ENCODE assay signal across 25 cellular contexts in genomic region chr7:2068693-2069471, GRCh38.
DNase-seq lines count a peak whose midpoint lies in the region; ATAC-seq, FAIRE-seq and TF ChIP-seq lines count a peak whose summit lies in the region.
"Had no signal": no experiment of that assay in that cellular context is flagged by ENCODE, and none has a peak within 500 bp of the region (broad histone marks: within the 10 kb centered on the region; RNA-seq: fewer than 3 reads in every experiment).

No MANE protein-coding gene starts in this region.

- H3K4me1 ChIP-seq in astrocyte (ENCODE audit: insufficient read depth, low read length) (peaks cover 11% of the 10 kb centered on the region), upper lobe of left lung (peaks cover 3 to 4% (median 3%) of the 10 kb centered on the region in 4 donors)
- H3K4me1 ChIP-seq in effector memory CD4-positive, alpha-beta T cell (ENCODE audit: control insufficient read depth, insufficient read depth, low read length, poor library complexity, severe bottlenecking): peaks cover 14% of the 10 kb centered on the region
- H3K4me1 ChIP-seq: prostate gland had no signal

- DNase-seq in 8988T (peak; percentile 59), HFF-Myc (ENCODE audit: extremely low read depth, low read depth) (no peak), astrocyte (ENCODE audit: low read depth) (no peak), neural crest cell (ENCODE audit: low read depth, low spot score) (peak; percentile 9), NOMO-1 treated with dmso at 0.1 percent for 144 hours (lab: John Stamatoyannopoulos, UW; ENCODE audit: unreplicated experiment) (no peak), upper lobe of left lung (no peak)
- no peak for DNase-seq in effector memory CD4-positive, alpha-beta T cell
- DNase-seq: activated CD4-positive, alpha-beta T cell treated with anti-CD3 and anti-CD28 coated beads, Interleukin-2, amount 50 U/mL, for 4 hours; activated naive CD4-positive, alpha-beta T cell treated with Interleukin-2 at 50 U/mL for 16 hours; Calu3; central memory CD4-positive, alpha-beta T cell; EL; kidney glomerular epithelial cell; NCI-H1694; NCI-H82; small intestine; stimulated activated CD4-positive, alpha-beta T cell treated with anti-CD3 and anti-CD28 coated beads, Interleukin-4, amount 100 ng/mL, for 24 hours; stomach; trophoblast cell had no signal

- no peak overlapping the region for H3K4me3 Mint-ChIP-seq in astrocyte (ENCODE audit: unreplicated experiment)
- H3K4me3 Mint-ChIP-seq in neural crest cell: peak overlapping the region; percentile 59
- H3K4me3 Mint-ChIP-seq: memory B cell, nephron had no signal

- H3K9me3 ChIP-seq in astrocyte (ENCODE audit: insufficient read depth, low read depth, low read length) (no peaks in the 10 kb centered on the region), upper lobe of left lung (no peaks in the 10 kb centered on the region)
- no peaks in the 10 kb centered on the region for H3K9me3 ChIP-seq in effector memory CD4-positive, alpha-beta T cell (ENCODE audit: control insufficient read depth, low read length)
- H3K9me3 ChIP-seq: prostate gland, stomach had no signal

- H3K27me3 ChIP-seq in astrocyte (ENCODE audit: insufficient read depth, low read length): no peaks in the 10 kb centered on the region
- H3K27me3 ChIP-seq in effector memory CD4-positive, alpha-beta T cell (replicated peaks; ENCODE audit: control insufficient read depth, insufficient read depth, low read length, poor library complexity, severe bottlenecking): no peaks in the 10 kb centered on the region
- H3K27me3 ChIP-seq in upper lobe of left lung: no peaks in the 10 kb centered on the region
- H3K27me3 ChIP-seq: stomach had no signal

- H3K36me3 ChIP-seq in astrocyte (ENCODE audit: insufficient read depth, low read length) (no peaks in the 10 kb centered on the region), upper lobe of left lung (peaks cover 0 to 38% (median 22%) of the 10 kb centered on the region in 4 donors)
- no peaks in the 10 kb centered on the region for H3K36me3 ChIP-seq in effector memory CD4-positive, alpha-beta T cell (ENCODE audit: control insufficient read depth, insufficient read depth, low read length)
- H3K36me3 ChIP-seq: prostate gland had no signal

- WGBS in upper lobe of left lung, 2 donors: 89 to 91% methylated on average over 9 to 21 of the region's 23 CpGs

- peak overlapping the region; percentile 58 for H3K4me2 ChIP-seq in astrocyte (ENCODE audit: low read length)

- H3K36me3 Mint-ChIP-seq in astrocyte (ENCODE audit: low read depth, unreplicated experiment) (peaks cover 14% of the 10 kb centered on the region), neural crest cell (ENCODE audit: low read depth) (peaks cover 2% of the 10 kb centered on the region)

- H3K4me3 ChIP-seq in HFF-Myc (replicated peaks; ENCODE audit: low read depth, low read length) (no peak overlapping the region), astrocyte (ENCODE audit: insufficient read depth, low read depth, low read length) (no peak overlapping the region), upper lobe of left lung (no peak overlapping the region)
- no peak overlapping the region for H3K4me3 ChIP-seq in effector memory CD4-positive, alpha-beta T cell (ENCODE audit: insufficient read depth, low read depth, low read length, poor library complexity, severe bottlenecking)
- H3K4me3 ChIP-seq: prostate gland, stomach had no signal

- no peak for ATAC-seq in GM19463 (IDR thresholded peaks at IDR 0.05; ENCODE audit: unreplicated experiment)
- no peak for ATAC-seq in upper lobe of left lung (ENCODE audit: low FRiP score in 2 of 2)

- no peak overlapping the region for H2AFZ ChIP-seq in astrocyte (ENCODE audit: low read depth, low read length)

- FAIRE-seq in astrocyte (lab: Jason Lieb, UNC): no peak
- FAIRE-seq: A204.1, frontal cortex, small intestine had no signal

- H4K20me1 ChIP-seq in astrocyte (ENCODE audit: insufficient read depth, low read length): peaks cover 25% of the 10 kb centered on the region

- peak overlapping the region; percentile 50 for H3K9ac ChIP-seq in astrocyte (ENCODE audit: low read length)

- no peaks in the 10 kb centered on the region for H3K79me2 ChIP-seq in astrocyte (ENCODE audit: insufficient read depth, low read length)

- no peak for TF ChIP-seq POLR2A in upper lobe of left lung (IDR thresholded peaks at IDR 0.05)

- TF ChIP-seq CTCF in HFF-Myc (IDR thresholded peaks at IDR 0.05; ENCODE audit: low read depth, low read length, missing control alignments): peak; percentile 4
- no peak for TF ChIP-seq CTCF in astrocyte (IDR thresholded peaks at IDR 0.05; ENCODE audit: insufficient read depth, low read depth, low read length)
- no peak for TF ChIP-seq CTCF in neural crest cell (conservative IDR thresholded peaks at IDR 0.05)
- TF ChIP-seq CTCF in upper lobe of left lung (IDR thresholded peaks at IDR 0.05): no peak

- H3K4me1 Mint-ChIP-seq in astrocyte (ENCODE audit: low read depth, unreplicated experiment) (no peaks in the 10 kb centered on the region), neural crest cell (peaks cover 43% of the 10 kb centered on the region)

- H3K27me3 Mint-ChIP-seq in astrocyte (ENCODE audit: low read depth, unreplicated experiment): no peaks in the 10 kb centered on the region
- H3K27me3 Mint-ChIP-seq in neural crest cell (ENCODE audit: low read depth): no peaks in the 10 kb centered on the region
- H3K27me3 Mint-ChIP-seq: memory B cell had no signal

- no peak for TF ChIP-seq EP300 in upper lobe of left lung (IDR thresholded peaks at IDR 0.05)

- H3K27ac Mint-ChIP-seq in astrocyte (ENCODE audit: unreplicated experiment) (no peak overlapping the region), neural crest cell (ENCODE audit: unreplicated experiment) (peak overlapping the region; percentile 94)
- H3K27ac Mint-ChIP-seq: memory B cell had no signal

- H3K9me3 Mint-ChIP-seq in astrocyte (ENCODE audit: unreplicated experiment) (no peaks in the 10 kb centered on the region), neural crest cell (no peaks in the 10 kb centered on the region)
- H3K9me3 Mint-ChIP-seq: memory B cell, nephron had no signal

- H3K27ac ChIP-seq in astrocyte (ENCODE audit: low read depth, low read length) (no peak overlapping the region), upper lobe of left lung (no peak overlapping the region)
- no peak overlapping the region for H3K27ac ChIP-seq in effector memory CD4-positive, alpha-beta T cell (ENCODE audit: insufficient read depth, low read length, poor library complexity, severe bottlenecking)
- H3K27ac ChIP-seq: prostate gland, stomach had no signal

Comparison
In these comparisons a context has a peak if more than half of its experiments do, and no peak if none do; other contexts are left out.
1. DNase-seq: peak in 8988T (single experiment) and neural crest cell (single experiment); none in HFF-Myc (single experiment), astrocyte (single experiment), NOMO-1 treated with dmso at 0.1 percent for 144 hours (single experiment), effector memory CD4-positive, alpha-beta T cell (0 of 3) and upper lobe of left lung (0 of 2).